Comparison of ENCODE assay signal across 20 cellular contexts in genomic region chr10:89120931-89121907, GRCh38.
DNase-seq lines count a peak whose midpoint lies in the region; ATAC-seq, FAIRE-seq and TF ChIP-seq lines count a peak whose summit lies in the region.
"Had no signal": no experiment of that assay in that cellular context is flagged by ENCODE, and none has a peak within 500 bp of the region (broad histone marks: within the 10 kb centered on the region; RNA-seq: fewer than 3 reads in every experiment).

No MANE protein-coding gene starts in this region.

- no peak for TF ChIP-seq POLR2A in H54 (IDR thresholded peaks at IDR 0.05; ENCODE audit: low read depth, low read length)

- no peaks in the 10 kb centered on the region for H3K27me3 ChIP-seq in subcutaneous abdominal adipose tissue (ENCODE audit: control insufficient read depth in 5 of 5, insufficient read depth in 4 of 5, low read length in 5 of 5)
- no peaks in the 10 kb centered on the region for H3K27me3 ChIP-seq in heart right ventricle
- H3K27me3 ChIP-seq: cardiac muscle cell, hepatocyte had no signal

- H3K4me1 ChIP-seq in subcutaneous abdominal adipose tissue (ENCODE audit: control insufficient read depth in 5 of 5, insufficient read depth in 5 of 5, low read length in 5 of 5) (peaks cover 0 to 38% (median 22%) of the 10 kb centered on the region in 5 donors), heart right ventricle (peaks cover 0 to 33% (median 0%) of the 10 kb centered on the region in 9 donors)

- in situ Hi-C loops in GM13977 (cut with MboI; ENCODE audit: low pct_unique_long_range_greater_than_20kb, low sequenced_read_pairs, unreplicated experiment) = no loop called here

- H3K9ac ChIP-seq in subcutaneous abdominal adipose tissue (ENCODE audit: low read length in 5 of 5) = no peak overlapping the region

- DNase-seq in H54 (ENCODE audit: insufficient read length, low spot score) (no peak), OCI-M1 (lab: John Stamatoyannopoulos, UW) (peak; percentile 20), fibroblast of the aortic adventitia (ENCODE audit: low read depth) (peak; percentile 28), LoVo (ENCODE audit: low spot score) (no peak), heart right ventricle (no peak), GM13977 (ENCODE audit: low spot score) (no peak)
- DNase-seq: activated CD8-positive, alpha-beta memory T cell treated with anti-CD3 and anti-CD28 coated beads for 24 hours; activated naive CD8-positive, alpha-beta T cell treated with anti-CD3 and anti-CD28 coated beads, Interleukin-2, amount 50 U/mL, for 24 hours; GF-D8; islet precursor cell; NCI-H1694 treated with DMSO at 0.1 percent for 48 hours; NCI-H446; nephron progenitor cell; NK-92 treated with Interleukin-12 subunit alpha and Interleukin-12 subunit beta, amount 100 ng/mL, for 24 hours; SHP77 had no signal

- WGBS in heart right ventricle, 2 donors = 87 to 89% methylated on average over 5 of the region's 5 CpGs

- H3K36me3 ChIP-seq in subcutaneous abdominal adipose tissue (ENCODE audit: control insufficient read depth in 5 of 5, insufficient read depth in 5 of 5, low read length in 5 of 5) (no peaks in the 10 kb centered on the region), heart right ventricle (no peaks in the 10 kb centered on the region)
- H3K36me3 ChIP-seq: cardiac muscle cell, suprapubic skin had no signal

- H3K9me3 ChIP-seq in subcutaneous abdominal adipose tissue (ENCODE audit: control insufficient read depth in 5 of 5, low read length in 5 of 5) = no peaks in the 10 kb centered on the region
- H3K9me3 ChIP-seq in heart right ventricle = no peaks in the 10 kb centered on the region
- H3K9me3 ChIP-seq: suprapubic skin had no signal

- intact Hi-C loops in heart right ventricle (cut with DNase I) = no loop called here

- TF ChIP-seq CTCF in fibroblast of the aortic adventitia (IDR thresholded peaks at IDR 0.05; ENCODE audit: insufficient read depth, low read length) (no peak), heart right ventricle (IDR thresholded peaks at IDR 0.05) (no peak), GM13977 (IDR thresholded peaks at IDR 0.05; ENCODE audit: extremely low read depth, insufficient read depth, missing control alignments) (no peak)

- H3K4me3 ChIP-seq in fibroblast of the aortic adventitia (ENCODE audit: low read depth, low read length) (no peak overlapping the region), subcutaneous abdominal adipose tissue (ENCODE audit: low read depth in 1 of 5, low read length in 5 of 5) (no peak overlapping the region), heart right ventricle (no peak overlapping the region)
- H3K4me3 ChIP-seq: cardiac muscle cell, hepatocyte, suprapubic skin had no signal

- peak; percentile 33 for FAIRE-seq in H54 (lab: Jason Lieb, UNC)

- no peak for ATAC-seq in heart right ventricle
- ATAC-seq: activated naive CD8-positive, alpha-beta T cell treated with anti-CD3 and anti-CD28 coated beads, Interleukin-2, amount 50 U/mL, for 24 hours; esophagus mucosa had no signal

- H3K27ac ChIP-seq in subcutaneous abdominal adipose tissue (ENCODE audit: low read depth, low read length) (peak overlapping the region; percentile 34), heart right ventricle (peak overlapping the region in 2 of 10 donors; percentile 66 to 79)
- H3K27ac ChIP-seq: cardiac muscle cell, hepatocyte, suprapubic skin had no signal

Comparison
In these comparisons a context has a peak if more than half of its experiments do, and no peak if none do; other contexts are left out.
1. DNase-seq: peak in OCI-M1 (single experiment) and fibroblast of the aortic adventitia (single experiment); none in H54 (single experiment), LoVo (single experiment), heart right ventricle (0 of 2) and GM13977 (single experiment).